ENCODE assay signal across 21 cellular contexts in genomic region chr6:136244061-136244616, GRCh38. TPM values are rescaled to one million over a fixed set of nuclear protein-coding genes. Genes with fewer than 3 reads are reported as not detected.
"Had no signal": no experiment of that assay in that cellular context is flagged by ENCODE, and none has a peak within 500 bp of the region (broad histone marks: within the 10 kb centered on the region; RNA-seq: fewer than 3 reads in every experiment).

No MANE protein-coding gene starts in this region.

- H3K27ac Mint-ChIP-seq: activated naive CD4-positive, alpha-beta T cell treated with anti-CD3 and anti-CD28 coated beads, Interleukin-2, amount 50 U/mL, for 72 hours; effector memory CD8-positive, alpha-beta T cell; stimulated activated memory B cell treated with anti-CD40 and anti-IgM and Interleukin-4, amounts not matched to agents 10 μg/mL and 1 μg/mL and 100 μg/mL, for 72 hours had no signal

- H3K27ac ChIP-seq: epithelial cell of prostate, gastrocnemius medialis, spleen, thoracic aorta, WERI-Rb-1 had no signal

- H3K4me3 ChIP-seq: gastrocnemius medialis, spleen, thoracic aorta had no signal

- H3K27me3 ChIP-seq: gastrocnemius medialis, spleen had no signal

- H3K9me3 ChIP-seq: gastrocnemius medialis, spleen, thoracic aorta had no signal

- DNase-seq: activated CD4-positive, alpha-beta T cell treated with anti-CD3 and anti-CD28 coated beads for 1 hour; activated CD4-positive, alpha-beta T cell treated with anti-CD3 and anti-CD28 coated beads, Interleukin-2, amount 50 U/mL, for 48 hours; activated gamma-delta T cell treated with Interleukin-2 at 50 U/mL for 16 hours; amniotic stem cell; effector memory CD8-positive, alpha-beta T cell; gastrocnemius medialis; head of caudate nucleus; kidney; mammary epithelial cell; occipital lobe; retina; spleen; stimulated activated CD4-positive, alpha-beta T cell treated with anti-CD3 and anti-CD28 coated beads, Interleukin-4, amount 100 ng/mL, for 4 hours; WERI-Rb-1 had no signal

- H3K27me3 Mint-ChIP-seq: effector memory CD8-positive, alpha-beta T cell; stimulated activated memory B cell treated with anti-CD40 and anti-IgM and Interleukin-4, amounts not matched to agents 10 μg/mL and 1 μg/mL and 100 μg/mL, for 72 hours had no signal

- H3K4me1 ChIP-seq: gastrocnemius medialis had no signal

- H3K4me3 Mint-ChIP-seq: effector memory CD8-positive, alpha-beta T cell; stimulated activated memory B cell treated with anti-CD40 and anti-IgM and Interleukin-4, amounts not matched to agents 10 μg/mL and 1 μg/mL and 100 μg/mL, for 72 hours had no signal

- ATAC-seq: activated naive CD4-positive, alpha-beta T cell treated with anti-CD3 and anti-CD28 coated beads, Interleukin-2, amount 50 U/mL, for 72 hours; effector memory CD8-positive, alpha-beta T cell; gastrocnemius medialis; left lobe of liver; stimulated activated memory B cell treated with anti-CD40 and anti-IgM and Interleukin-4, amounts not matched to agents 10 μg/mL and 1 μg/mL and 100 μg/mL, for 72 hours had no signal

- H3K36me3 ChIP-seq: gastrocnemius medialis, thoracic aorta had no signal

RNA-seq across cellular contexts. Expression of gene MTFR2, which starts 6.0 kb away (rescaled TPM):
- total RNA-seq: cardiac septum, left lobe of liver had no signal
- polyA plus RNA-seq: neural cell had no signal
